In the genomic region with DNA sequence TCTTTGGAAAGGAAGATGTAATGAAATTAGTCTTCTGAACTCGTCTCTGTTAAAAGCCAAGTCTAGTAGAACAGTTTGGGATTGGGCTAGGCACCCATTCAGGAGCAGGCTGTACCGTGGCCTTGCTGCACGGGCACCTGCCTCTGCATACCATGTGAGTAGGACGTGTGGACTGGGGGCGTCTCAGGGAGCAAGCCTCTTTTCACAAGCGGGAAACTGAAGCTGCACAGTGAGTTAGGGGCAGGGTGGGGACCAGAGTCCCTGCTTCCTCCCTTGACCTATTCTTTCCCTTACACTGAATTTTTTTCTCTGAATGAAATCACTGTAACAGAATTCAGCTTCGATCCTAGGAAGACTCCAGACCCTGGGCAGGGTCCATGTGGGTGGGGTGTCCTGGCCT, we compare ENCODE assay signal across 1 cellular context.
TF ChIP-seq lines count a peak whose summit lies in the region.

No MANE protein-coding gene starts in this region.

TF ChIP-seq in WTC11, 78 proteins besides CTCF, POLR2A, EP300 and RAD21 (continued from another document):
- TF ChIP-seq, protein P1, sequence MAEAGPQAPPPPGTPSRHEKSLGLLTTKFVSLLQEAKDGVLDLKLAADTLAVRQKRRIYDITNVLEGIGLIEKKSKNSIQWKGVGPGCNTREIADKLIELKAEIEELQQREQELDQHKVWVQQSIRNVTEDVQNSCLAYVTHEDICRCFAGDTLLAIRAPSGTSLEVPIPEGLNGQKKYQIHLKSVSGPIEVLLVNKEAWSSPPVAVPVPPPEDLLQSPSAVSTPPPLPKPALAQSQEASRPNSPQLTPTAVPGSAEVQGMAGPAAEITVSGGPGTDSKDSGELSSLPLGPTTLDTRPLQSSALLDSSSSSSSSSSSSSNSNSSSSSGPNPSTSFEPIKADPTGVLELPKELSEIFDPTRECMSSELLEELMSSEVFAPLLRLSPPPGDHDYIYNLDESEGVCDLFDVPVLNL (CRISPR knock-in tag; IDR thresholded peaks at IDR 0.05; ENCODE audit: borderline replicate concordance, low read depth) = no peak
- TF ChIP-seq TP53 (CRISPR knock-in tag; IDR thresholded peaks at IDR 0.05) (no peak), IRF2 (CRISPR knock-in tag; IDR thresholded peaks at IDR 0.05; ENCODE audit: borderline replicate concordance, low read depth) (no peak), NFE2L1 (CRISPR knock-in tag; IDR thresholded peaks at IDR 0.05) (no peak)
- TF ChIP-seq, protein P2, sequence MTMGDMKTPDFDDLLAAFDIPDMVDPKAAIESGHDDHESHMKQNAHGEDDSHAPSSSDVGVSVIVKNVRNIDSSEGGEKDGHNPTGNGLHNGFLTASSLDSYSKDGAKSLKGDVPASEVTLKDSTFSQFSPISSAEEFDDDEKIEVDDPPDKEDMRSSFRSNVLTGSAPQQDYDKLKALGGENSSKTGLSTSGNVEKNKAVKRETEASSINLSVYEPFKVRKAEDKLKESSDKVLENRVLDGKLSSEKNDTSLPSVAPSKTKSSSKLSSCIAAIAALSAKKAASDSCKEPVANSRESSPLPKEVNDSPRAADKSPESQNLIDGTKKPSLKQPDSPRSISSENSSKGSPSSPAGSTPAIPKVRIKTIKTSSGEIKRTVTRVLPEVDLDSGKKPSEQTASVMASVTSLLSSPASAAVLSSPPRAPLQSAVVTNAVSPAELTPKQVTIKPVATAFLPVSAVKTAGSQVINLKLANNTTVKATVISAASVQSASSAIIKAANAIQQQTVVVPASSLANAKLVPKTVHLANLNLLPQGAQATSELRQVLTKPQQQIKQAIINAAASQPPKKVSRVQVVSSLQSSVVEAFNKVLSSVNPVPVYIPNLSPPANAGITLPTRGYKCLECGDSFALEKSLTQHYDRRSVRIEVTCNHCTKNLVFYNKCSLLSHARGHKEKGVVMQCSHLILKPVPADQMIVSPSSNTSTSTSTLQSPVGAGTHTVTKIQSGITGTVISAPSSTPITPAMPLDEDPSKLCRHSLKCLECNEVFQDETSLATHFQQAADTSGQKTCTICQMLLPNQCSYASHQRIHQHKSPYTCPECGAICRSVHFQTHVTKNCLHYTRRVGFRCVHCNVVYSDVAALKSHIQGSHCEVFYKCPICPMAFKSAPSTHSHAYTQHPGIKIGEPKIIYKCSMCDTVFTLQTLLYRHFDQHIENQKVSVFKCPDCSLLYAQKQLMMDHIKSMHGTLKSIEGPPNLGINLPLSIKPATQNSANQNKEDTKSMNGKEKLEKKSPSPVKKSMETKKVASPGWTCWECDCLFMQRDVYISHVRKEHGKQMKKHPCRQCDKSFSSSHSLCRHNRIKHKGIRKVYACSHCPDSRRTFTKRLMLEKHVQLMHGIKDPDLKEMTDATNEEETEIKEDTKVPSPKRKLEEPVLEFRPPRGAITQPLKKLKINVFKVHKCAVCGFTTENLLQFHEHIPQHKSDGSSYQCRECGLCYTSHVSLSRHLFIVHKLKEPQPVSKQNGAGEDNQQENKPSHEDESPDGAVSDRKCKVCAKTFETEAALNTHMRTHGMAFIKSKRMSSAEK (CRISPR knock-in tag; IDR thresholded peaks at IDR 0.05; ENCODE audit: borderline replicate concordance) = no peak
